Comparison of ENCODE assay signal across 16 cellular contexts in genomic region chr12:53255993-53256392, GRCh38. TPM values are rescaled to one million over a fixed set of nuclear protein-coding genes. Genes with fewer than 3 reads are reported as not detected.
DNase-seq lines count a peak whose midpoint lies in the region; ATAC-seq, FAIRE-seq and TF ChIP-seq lines count a peak whose summit lies in the region.
"Had no signal": no experiment of that assay in that cellular context is flagged by ENCODE, and none has a peak within 500 bp of the region (broad histone marks: within the 10 kb centered on the region; RNA-seq: fewer than 3 reads in every experiment).

No MANE protein-coding gene starts in this region.

- intact Hi-C loops in ovary (cut with DNase I) (no loop called here), adrenal gland (cut with DNase I) (no loop called here), pancreas (cut with DNase I) (no loop called here)

- peaks cover 32% of the 10 kb centered on the region for H3K36me3 Mint-ChIP-seq in activated T-helper 17 cell treated with anti-CD3 and anti-CD28 coated beads, Interleukin-2, amount 50 U/mL, for 72 hours (ENCODE audit: low read depth)

- no peak overlapping the region for H3K4me3 ChIP-seq in ovary
- H3K4me3 ChIP-seq in adrenal gland, result no peak overlapping the region
- H3K4me3 ChIP-seq in pancreas, result no peak overlapping the region
- H3K4me3 ChIP-seq: gastrocnemius medialis had no signal

- H3K27ac Mint-ChIP-seq in activated T-helper 17 cell treated with anti-CD3 and anti-CD28 coated beads, Interleukin-2, amount 50 U/mL, for 72 hours, result peak overlapping the region; percentile 62

- no peaks in the 10 kb centered on the region for H3K27me3 Mint-ChIP-seq in activated T-helper 17 cell treated with anti-CD3 and anti-CD28 coated beads, Interleukin-2, amount 50 U/mL, for 72 hours

- no peak for TF ChIP-seq CTCF in GM10266 (IDR thresholded peaks at IDR 0.05; ENCODE audit: control insufficient read depth, insufficient read depth, low read depth, missing control alignments)
- TF ChIP-seq CTCF in ovary (IDR thresholded peaks at IDR 0.05), result no peak
- TF ChIP-seq CTCF in adrenal gland (IDR thresholded peaks at IDR 0.05), result no peak
- TF ChIP-seq CTCF in pancreas (IDR thresholded peaks at IDR 0.05), result no peak

- TF ChIP-seq POLR2A in ovary (IDR thresholded peaks at IDR 0.05) (no peak), adrenal gland (IDR thresholded peaks at IDR 0.05) (no peak)

- no peak for ATAC-seq in activated T-helper 17 cell treated with anti-CD3 and anti-CD28 coated beads, Interleukin-2, amount 50 U/mL, for 72 hours (replicated peaks)
- ATAC-seq in pancreas (no peak), GM19463 (IDR thresholded peaks at IDR 0.05; ENCODE audit: unreplicated experiment) (no peak)
- ATAC-seq: gastrocnemius medialis had no signal

- H3K27me3 ChIP-seq in ovary (no peaks in the 10 kb centered on the region), adrenal gland (no peaks in the 10 kb centered on the region), pancreas (no peaks in the 10 kb centered on the region)
- H3K27me3 ChIP-seq: brain microvascular endothelial cell, gastrocnemius medialis had no signal

- DNase-seq in AML-193 (lab: John Stamatoyannopoulos, UW), result peak; percentile 88 to 93
- peak; percentile 52 for DNase-seq in GM10266 (ENCODE audit: extremely low spot score)
- DNase-seq in NAMALWA (ENCODE audit: low spot score), result peak; percentile 65
- DNase-seq in ovary, result no peak
- DNase-seq in adrenal gland, result no peak
- no peak for DNase-seq in pancreas
- DNase-seq: activated CD8-positive, alpha-beta memory T cell treated with anti-CD3 and anti-CD28 coated beads, Interleukin-2, amount 50 U/mL, for 48 hours; brain microvascular endothelial cell; effector memory CD4-positive, alpha-beta T cell; gastrocnemius medialis; NCI-H2171 had no signal

- H3K4me1 ChIP-seq in ovary (ENCODE audit: insufficient read depth) (peaks cover 3% of the 10 kb centered on the region), adrenal gland (replicated peaks in 1 of 2) (peaks cover 13 to 18% of the 10 kb centered on the region in 2 donors), pancreas (peaks cover 0 to 13% (median 11%) of the 10 kb centered on the region in 3 donors)

- H3K9me3 Mint-ChIP-seq in activated T-helper 17 cell treated with anti-CD3 and anti-CD28 coated beads, Interleukin-2, amount 50 U/mL, for 72 hours, result no peaks in the 10 kb centered on the region

- no peak for FAIRE-seq in pancreas (lab: Jason Lieb, UNC)
- FAIRE-seq: islet of Langerhans, TTC549 had no signal

- H3K4me1 Mint-ChIP-seq in activated T-helper 17 cell treated with anti-CD3 and anti-CD28 coated beads, Interleukin-2, amount 50 U/mL, for 72 hours, result peaks cover 28% of the 10 kb centered on the region

- 87% methylated on average over 3 of the region's 3 CpGs for WGBS in ovary, 3 donors
- WGBS in adrenal gland, 4 donors, result 77 to 90% (median 84%) methylated on average over 3 of the region's 3 CpGs
- WGBS in pancreas, 2 donors, result 89 to 96% methylated on average over 3 of the region's 3 CpGs

- TF ChIP-seq EP300 in ovary (IDR thresholded peaks at IDR 0.05), result no peak

- H3K27ac ChIP-seq in ovary (no peak overlapping the region), adrenal gland (no peak overlapping the region), pancreas (no peak overlapping the region)
- H3K27ac ChIP-seq: brain microvascular endothelial cell, gastrocnemius medialis had no signal

- no peaks in the 10 kb centered on the region for H3K9me3 ChIP-seq in ovary
- H3K9me3 ChIP-seq in adrenal gland (replicated peaks in 1 of 3), result no peaks in the 10 kb centered on the region
- H3K9me3 ChIP-seq in pancreas, result no peaks in the 10 kb centered on the region
- H3K9me3 ChIP-seq: gastrocnemius medialis had no signal

- H3K36me3 ChIP-seq in ovary (no peaks in the 10 kb centered on the region), adrenal gland (replicated peaks in 1 of 2) (peaks cover 0 to 11% of the 10 kb centered on the region in 2 donors), pancreas (no peaks in the 10 kb centered on the region)

- H3K4me3 Mint-ChIP-seq in activated T-helper 17 cell treated with anti-CD3 and anti-CD28 coated beads, Interleukin-2, amount 50 U/mL, for 72 hours, result peak overlapping the region; percentile 94

RNA-seq across cellular contexts. Expression of gene ESPL1, which starts 12.1 kb away (rescaled TPM):
- total RNA-seq in activated T-helper 17 cell treated with anti-CD3 and anti-CD28 coated beads, Interleukin-2, amount 50 U/mL, for 72 hours, result 10 to 100 TPM; 80.1 to 92.1 TPM
- total RNA-seq in ovary (1 to 10 TPM in 1 of 7 donors, under 1 TPM in 6; 0.11 to 1.6 (median 0.24) TPM), adrenal gland (1 to 10 TPM in 5 of 8 donors, under 1 TPM in 3; 0.69 to 4.1 (median 1.4) TPM), pancreas (under 1 TPM; 0.09 to 0.81 (median 0.50) TPM)
- polyA plus RNA-seq in ovary (under 1 TPM; 0.37 to 0.40 TPM), adrenal gland (under 1 TPM; 0.56 to 0.81 (median 0.79) TPM), pancreas (under 1 TPM; 0.09 to 0.27 TPM)

RNA-seq across cellular contexts. Expression of gene RARG, which starts 24.0 kb away (rescaled TPM):
- 10 to 100 TPM; 28.5 to 58.3 TPM for total RNA-seq in activated T-helper 17 cell treated with anti-CD3 and anti-CD28 coated beads, Interleukin-2, amount 50 U/mL, for 72 hours
- 10 to 100 TPM in 6 of 7 donors, 1 to 10 TPM in 1; 8.7 to 37.0 (median 31.7) TPM for total RNA-seq in ovary
- polyA plus RNA-seq in ovary, result 10 to 100 TPM; 18.8 to 22.0 TPM
- 10 to 100 TPM; 15.8 to 36.4 (median 24.8) TPM for total RNA-seq in adrenal gland
- polyA plus RNA-seq in adrenal gland, result 10 to 100 TPM in 2 of 3 donors, 1 to 10 TPM in 1; 9.2 to 36.2 (median 25.8) TPM
- total RNA-seq in pancreas, result 10 to 100 TPM in 2 of 6 donors, 1 to 10 TPM in 4; 4.4 to 18.7 (median 7.4) TPM
- polyA plus RNA-seq in pancreas, result 10 to 100 TPM; 10.3 to 11.7 TPM

RNA-seq across cellular contexts. Expression of gene PFDN5, which starts 39.3 kb away (rescaled TPM):
- total RNA-seq in activated T-helper 17 cell treated with anti-CD3 and anti-CD28 coated beads, Interleukin-2, amount 50 U/mL, for 72 hours, result 100 to 1,000 TPM; 250 to 347 TPM
- total RNA-seq in ovary, result 1,000 to 10,000 TPM in 2 of 7 donors, 100 to 1,000 TPM in 5; 603 to 1,792 (median 728) TPM
- polyA plus RNA-seq in ovary, result 1,000 to 10,000 TPM; 1,635 to 1,700 TPM
- total RNA-seq in adrenal gland, result 100 to 1,000 TPM; 501 to 966 (median 676) TPM
- polyA plus RNA-seq in adrenal gland, result 1,000 to 10,000 TPM in 2 of 3 donors, 100 to 1,000 TPM in 1; 840 to 2,052 (median 2,012) TPM
- 100 to 1,000 TPM; 203 to 247 (median 231) TPM for total RNA-seq in pancreas
- 100 to 1,000 TPM; 874 to 875 TPM for polyA plus RNA-seq in pancreas

RNA-seq across cellular contexts. Expression of gene MYG1, which starts 43.5 kb away (rescaled TPM):
- total RNA-seq in activated T-helper 17 cell treated with anti-CD3 and anti-CD28 coated beads, Interleukin-2, amount 50 U/mL, for 72 hours, result 10 to 100 TPM; 48.7 to 76.5 TPM
- total RNA-seq in ovary (10 to 100 TPM; 45.3 to 80.3 (median 57.8) TPM), adrenal gland (10 to 100 TPM; 56.8 to 94.9 (median 69.6) TPM), pancreas (10 to 100 TPM; 25.4 to 34.1 (median 30.6) TPM)
- polyA plus RNA-seq in ovary (10 to 100 TPM; 29.9 to 75.5 TPM), adrenal gland (100 to 1,000 TPM in 2 of 3 donors, 10 to 100 TPM in 1; 45.9 to 240 (median 220) TPM), pancreas (10 to 100 TPM; 58.1 to 76.9 TPM)

RNA-seq across cellular contexts. Expression of gene ITGB7, which starts 48.9 kb away (rescaled TPM):
- total RNA-seq in activated T-helper 17 cell treated with anti-CD3 and anti-CD28 coated beads, Interleukin-2, amount 50 U/mL, for 72 hours, result 100 to 1,000 TPM; 183 to 187 TPM
- total RNA-seq in ovary (1 to 10 TPM in 6 of 7 donors, under 1 TPM in 1; 0.96 to 2.9 (median 1.7) TPM), adrenal gland (1 to 10 TPM; 1.2 to 7.4 (median 4.0) TPM), pancreas (1 to 10 TPM; 1.1 to 1.7 (median 1.4) TPM)
- polyA plus RNA-seq in ovary (1 to 10 TPM in 1 of 2 donors, under 1 TPM in 1; 0.45 to 3.1 TPM), adrenal gland (1 to 10 TPM in 2 of 3 donors, under 1 TPM in 1; 0.95 to 4.0 (median 3.5) TPM), pancreas (1 to 10 TPM; 1.6 to 1.8 TPM)
- total RNA-seq: pulmonary artery endothelial cell had no signal

Comparison
In these comparisons a context has a peak if more than half of its experiments do, and no peak if none do; other contexts are left out.
1. DNase-seq: peak in AML-193 (2 of 2), GM10266 (single experiment) and NAMALWA (single experiment); none in ovary (0 of 5), adrenal gland (0 of 7) and pancreas (0 of 6).
2. RNA of gene ESPL1, which starts 12.1 kb away (total RNA-seq): 80.1 to 92.1 TPM in activated T-helper 17 cell treated with anti-CD3 and anti-CD28 coated beads, Interleukin-2, amount 50 U/mL, for 72 hours; 0.69 to 4.1 TPM in adrenal gland, 0.09 to 0.81 TPM in pancreas and 0.11 to 1.6 TPM in ovary; every median in the first group is over 10 times any median in the second.